In the genomic region with DNA sequence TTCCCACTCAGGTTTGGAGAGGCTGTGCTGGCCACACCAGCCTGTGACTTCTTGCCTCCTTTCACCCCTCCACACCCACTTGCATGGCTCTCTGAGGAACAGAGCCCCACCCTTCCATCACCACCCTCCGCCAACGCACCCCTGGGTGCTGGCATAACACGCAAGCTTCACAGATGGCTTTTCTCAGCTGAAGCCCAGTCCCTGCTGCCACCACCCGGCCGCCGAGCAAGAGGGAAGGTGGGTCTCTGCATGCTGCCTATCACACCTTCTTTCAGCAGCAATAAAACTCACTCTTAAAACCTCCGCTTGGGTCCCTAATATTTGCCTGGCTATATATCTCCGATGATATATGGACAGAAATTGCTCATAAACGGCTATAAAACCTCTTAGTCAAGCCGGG, we compare ENCODE assay signal across 16 cellular contexts. TPM values are rescaled to one million over a fixed set of nuclear protein-coding genes. Genes with fewer than 3 reads are reported as not detected.
DNase-seq lines count a peak whose midpoint lies in the region; ATAC-seq and TF ChIP-seq lines count a peak whose summit lies in the region.
"Had no signal": no experiment of that assay in that cellular context is flagged by ENCODE, and none has a peak within 500 bp of the region (broad histone marks: within the 10 kb centered on the region; RNA-seq: fewer than 3 reads in every experiment).

No MANE protein-coding gene starts in this region.

- no peaks in the 10 kb centered on the region for H3K36me3 ChIP-seq in Panc1 (ENCODE audit: control insufficient read depth, insufficient read depth, low read length)
- H3K36me3 ChIP-seq in tibial artery: no peaks in the 10 kb centered on the region
- H3K36me3 ChIP-seq: ascending aorta had no signal

- no peaks in the 10 kb centered on the region for H3K27me3 ChIP-seq in Panc1 (ENCODE audit: control insufficient read depth, insufficient read depth, low read length)
- no peaks in the 10 kb centered on the region for H3K27me3 ChIP-seq in tibial artery
- H3K27me3 ChIP-seq: ascending aorta had no signal

- no peak overlapping the region for H3K27ac ChIP-seq in Panc1 (ENCODE audit: low read length)
- peak overlapping the region; percentile 53 to 74 for H3K27ac ChIP-seq in tibial artery
- H3K27ac ChIP-seq: 22Rv1, ascending aorta had no signal

- H3K9me3 ChIP-seq in Panc1 (ENCODE audit: control insufficient read depth, insufficient read depth, low read depth, low read length) (no peaks in the 10 kb centered on the region), tibial artery (no peaks in the 10 kb centered on the region)
- H3K9me3 ChIP-seq: ascending aorta had no signal

- ATAC-seq in Panc1: peak; percentile 42; the same call in 1 of the 2 replicates

- H3K4me1 ChIP-seq in Panc1 (ENCODE audit: control insufficient read depth, insufficient read depth, low read length): no peaks in the 10 kb centered on the region
- peaks cover 0 to 52% (median 29%) of the 10 kb centered on the region in 4 donors for H3K4me1 ChIP-seq in tibial artery

- POLR2A ChIA-PET in Panc1 (lab: Charles Lee): no interaction called here

- CTCF ChIA-PET in Panc1 (lab: Charles Lee): interaction anchor here (0.5 to 0.8 kb wide), 2 partner anchors 17 to 267 kb away, joined by 3 to 6 read pairs; no protein-coding TSS in a partner anchor

- BruUV-seq in Panc1 (replicated peaks; lab: Mats Ljungman, UMichigan): no TSS peak

- intact Hi-C loops in Panc1 (cut with micrococcal nuclease; ENCODE audit: unreplicated experiment) (no loop called here), tibial artery (cut with DNase I; ENCODE audit: low total_unique reads) (loop anchor here (5.0 kb wide), 1 partner anchor 115 kb away; a partner anchor contains a TSS)

- in situ Hi-C loops in Panc1 (cut with HindIII; ENCODE audit: low pct_unique_long_range_greater_than_20kb, low sequenced_read_pairs): loop anchor here (5.0 kb wide), 1 partner anchor 40 kb away; a partner anchor contains a TSS

- no peak overlapping the region for H3K4me3 ChIP-seq in Panc1 (ENCODE audit: low read depth in 2 of 2, low read length in 2 of 2)
- H3K4me3 ChIP-seq in tibial artery: peak overlapping the region in 1 of 2 donors; percentile 8
- H3K4me3 ChIP-seq: ascending aorta had no signal

- TF ChIP-seq CTCF in Panc1 (IDR thresholded peaks at IDR 0.05) (no peak), tibial artery (IDR thresholded peaks at IDR 0.05) (peak; percentile 38 to 51)

- DNase-seq in DMS 273 (lab: John Stamatoyannopoulos, UW; ENCODE audit: unreplicated experiment): peak; percentile 26
- DNase-seq in DMS 273 treated with DMSO at 0.1 percent for 48 hours (lab: John Stamatoyannopoulos, UW): no peak
- DNase-seq in Panc1 (ENCODE audit: low read depth, low spot score): no peak
- peak; percentile 27 for DNase-seq in left kidney (ENCODE audit: low read depth, low spot score)
- peak in 1 of 2 donors; percentile 82 for DNase-seq in tibial artery
- no peak for DNase-seq in NCI-H226
- DNase-seq in NCI-H146 (lab: John Stamatoyannopoulos, UW): no peak
- no peak for DNase-seq in NCI-H748 (lab: John Stamatoyannopoulos, UW; ENCODE audit: unreplicated experiment)
- DNase-seq: activated CD4-positive, alpha-beta T cell treated with anti-CD3 and anti-CD28 coated beads for 1 hour; activated CD8-positive, alpha-beta memory T cell treated with anti-CD3 and anti-CD28 coated beads, Interleukin-2, amount 50 U/mL, for 48 hours; CD4-positive, CD25-positive, alpha-beta regulatory T cell; NCI-H1092; NCI-H2171; SHP77 treated with DMSO at 0.1 percent for 48 hours had no signal

RNA-seq across cellular contexts. Expression of a gene that starts 41.6 kb away (rescaled TPM):
- 43.3 TPM for total RNA-seq in Panc1 (2021; ENCODE audit: unreplicated experiment)
- polyA plus RNA-seq in Panc1 (2012; ENCODE audit: insufficient read length): 42.9 TPM

Comparison
In these comparisons a context has a peak if more than half of its experiments do, and no peak if none do; other contexts are left out.
1. DNase-seq: peak in DMS 273 (single experiment) and left kidney (single experiment); none in DMS 273 treated with DMSO at 0.1 percent for 48 hours (single experiment), Panc1 (single experiment), NCI-H226 (single experiment), NCI-H146 (single experiment) and NCI-H748 (single experiment).